8 cellular contexts compared by ENCODE assay signal in the genomic region with DNA sequence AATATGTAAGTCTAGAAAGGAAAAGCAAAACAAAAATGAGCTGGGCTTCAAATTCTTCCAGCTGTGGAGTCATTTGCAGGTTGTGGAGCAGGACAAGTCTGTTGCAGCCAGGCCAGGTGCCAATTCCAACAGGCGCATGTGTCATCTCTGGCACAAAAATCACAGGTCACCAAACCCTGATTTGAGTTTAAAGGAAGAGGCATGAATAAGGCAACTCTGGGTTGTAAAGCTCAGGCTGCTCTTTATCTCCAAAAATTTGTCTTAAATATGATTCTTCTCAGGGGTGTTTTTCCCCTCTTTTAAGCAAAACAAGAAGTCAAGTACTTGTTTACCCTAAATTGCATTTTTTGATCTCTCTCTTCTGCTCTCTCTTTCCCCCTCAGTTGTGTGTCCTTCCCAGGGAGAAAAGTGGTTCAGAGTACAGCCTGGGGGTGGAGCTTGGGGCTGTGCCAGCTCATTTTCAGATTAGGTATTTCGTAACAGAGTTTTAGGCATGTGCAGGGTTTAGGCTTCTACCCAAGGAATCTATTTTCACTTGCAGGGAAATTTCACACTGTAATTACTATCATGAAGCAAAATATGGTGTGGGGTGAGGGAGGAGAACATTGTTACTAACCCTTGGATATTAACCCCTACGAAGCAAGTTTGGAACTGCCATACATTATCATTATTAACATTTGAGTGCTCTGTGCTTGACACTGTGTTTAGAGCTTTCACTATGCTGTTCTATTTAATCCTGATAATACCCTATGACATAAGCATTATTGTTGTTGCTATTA. TPM values are rescaled to one million over a fixed set of nuclear protein-coding genes. Genes with fewer than 3 reads are reported as not detected.
A peak's percentile ranks its signal among the peaks of the same experiment; 100 is the strongest.
DNase-seq lines count a peak whose midpoint lies in the region; ATAC-seq and TF ChIP-seq lines count a peak whose summit lies in the region.

No MANE protein-coding gene starts in this region.

- H3K4me1 Mint-ChIP-seq in activated B cell treated with CpG ODN at 0.5 μM for 24 hours, result peaks cover 72% of the 10 kb centered on the region

- CTCF ChIA-PET in activated B cell treated with CpG ODN at 0.5 μM for 24 hours (lab: Charles Lee), result interaction anchor here (0.7 to 1.6 kb wide), 4 partner anchors 26 to 220 kb away, joined by 5 to 9 read pairs (median 6); no protein-coding TSS in a partner anchor

- no peaks in the 10 kb centered on the region for H3K36me3 Mint-ChIP-seq in activated B cell treated with CpG ODN at 0.5 μM for 24 hours (ENCODE audit: low read depth)

- TF ChIP-seq CTCF in activated B cell treated with CpG ODN at 0.5 μM for 24 hours (IDR thresholded peaks at IDR 0.05), result no peak

- no peaks in the 10 kb centered on the region for H3K9me3 Mint-ChIP-seq in activated B cell treated with CpG ODN at 0.5 μM for 24 hours

- intact Hi-C loops in activated B cell treated with CpG ODN at 0.5 μM for 24 hours (cut with micrococcal nuclease), result loop anchor here (1.0 kb wide), 1 partner anchor 8 kb away; a partner anchor contains a TSS

- peak overlapping the region; percentile 57 for H3K27ac Mint-ChIP-seq in activated B cell treated with CpG ODN at 0.5 μM for 24 hours

- peak; percentile 60 for ATAC-seq in activated B cell treated with CpG ODN at 0.5 μM for 24 hours (ENCODE audit: low read depth)
- no peak for ATAC-seq in GM19467 (IDR thresholded peaks at IDR 0.05; ENCODE audit: unreplicated experiment)

- no peaks in the 10 kb centered on the region for H3K27me3 Mint-ChIP-seq in activated B cell treated with CpG ODN at 0.5 μM for 24 hours

- peak; percentile 38 to 53 for DNase-seq in NCI-H524 (lab: John Stamatoyannopoulos, UW)
- DNase-seq in NCI-H524 treated with DMSO at 0.1 percent for 48 hours (lab: John Stamatoyannopoulos, UW), result no peak
- DNase-seq in NCI-H2196 (lab: John Stamatoyannopoulos, UW; ENCODE audit: unreplicated experiment), result peak; percentile 78
- DNase-seq in activated B cell treated with CpG ODN at 0.5 μM for 24 hours, result no peak
- peak; percentile 57 to 78 for DNase-seq in dermis microvascular lymphatic vessel endothelial cell (ENCODE audit: low read depth in 2 of 2)
- peak; percentile 91 for DNase-seq in mucosa of gallbladder (ENCODE audit: low spot score)
- peak; percentile 38 for DNase-seq in superior temporal gyrus (ENCODE audit: extremely low spot score)

- peak overlapping the region; percentile 39 for H3K4me3 Mint-ChIP-seq in activated B cell treated with CpG ODN at 0.5 μM for 24 hours

- POLR2A ChIA-PET in activated B cell treated with CpG ODN at 0.5 μM for 24 hours (lab: Charles Lee), result interaction anchor here (0.6 to 12.2 kb wide), 10 partner anchors 9 to 230 kb away, joined by 3 to 295 read pairs (median 6); a partner anchor contains a TSS

RNA-seq across cellular contexts. Expression of a gene that starts 8.3 kb away (rescaled TPM):
- total RNA-seq in activated B cell treated with CpG ODN at 0.5 μM for 24 hours (186 and 187 TPM in 2 replicates), dermis microvascular lymphatic vessel endothelial cell (22.5 and 35.5 TPM in 2 replicates), mucosa of gallbladder (30.9 TPM)

Comparison
In these comparisons a context has a peak if more than half of its experiments do, and no peak if none do; other contexts are left out.
1. DNase-seq: peak in NCI-H524 (2 of 2), NCI-H2196 (single experiment), dermis microvascular lymphatic vessel endothelial cell (2 of 2), mucosa of gallbladder (single experiment) and superior temporal gyrus (single experiment); none in NCI-H524 treated with DMSO at 0.1 percent for 48 hours (single experiment) and activated B cell treated with CpG ODN at 0.5 μM for 24 hours (single experiment).